In the genomic region with DNA sequence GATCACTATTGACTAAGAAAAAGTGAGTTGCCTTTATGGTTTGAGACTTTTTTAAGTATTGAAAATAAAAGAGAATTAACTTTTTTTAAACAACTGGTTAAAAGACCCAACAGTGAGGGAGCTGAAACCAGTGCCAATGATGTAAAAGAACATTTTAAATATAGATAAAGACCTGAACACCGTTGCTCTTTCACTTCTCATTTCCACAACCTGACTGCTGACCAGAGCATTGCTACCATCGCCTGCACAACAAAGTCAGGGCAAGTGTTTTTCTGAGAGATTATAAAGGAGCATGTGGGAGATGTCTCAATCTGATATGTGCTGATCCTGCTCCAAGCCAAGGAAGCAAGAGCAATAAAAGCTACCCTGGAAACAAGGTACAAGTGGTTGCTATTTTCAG, we compare ENCODE assay signal across 13 cellular contexts. TPM values are rescaled to one million over a fixed set of nuclear protein-coding genes. Genes with fewer than 3 reads are reported as not detected.
A peak's percentile ranks its signal among the peaks of the same experiment; 100 is the strongest.
DNase-seq lines count a peak whose midpoint lies in the region; ATAC-seq, FAIRE-seq and TF ChIP-seq lines count a peak whose summit lies in the region.
"Had no signal": no experiment of that assay in that cellular context is flagged by ENCODE, and none has a peak within 500 bp of the region (broad histone marks: within the 10 kb centered on the region; RNA-seq: fewer than 3 reads in every experiment).

No MANE protein-coding gene starts in this region.

- no peaks in the 10 kb centered on the region for H3K79me2 ChIP-seq in GM12878 (ENCODE audit: control insufficient read depth, insufficient read depth, low read length)

- no peak overlapping the region for H3K27ac Mint-ChIP-seq in activated T-helper 1 cell treated with anti-CD3 and anti-CD28 coated beads, Interleukin-12 subunit alpha, Interleukin-12 subunit beta, Interleukin-2, Interleukin-4 antibody, amounts not matched to agents 30 ng/mL and 10 ng/mL and 1 ng/mL, durations not matched to agents 14 hours and 24 hours and 36 hours
- H3K27ac Mint-ChIP-seq: mesothelial cell of epicardium, T-cell had no signal

- 0% methylated on average over 2 of the region's 2 CpGs for WGBS in GM12878 (ENCODE audit: insufficient coverage, insufficient replicate concordance, low lambda C conversion rate, missing lambda C conversion rate)
- 52 to 73% methylated on average over 2 of the region's 2 CpGs for WGBS in body of pancreas, 2 donors

- no peaks in the 10 kb centered on the region for H3K27me3 Mint-ChIP-seq in activated T-helper 1 cell treated with anti-CD3 and anti-CD28 coated beads, Interleukin-12 subunit alpha, Interleukin-12 subunit beta, Interleukin-2, Interleukin-4 antibody, amounts not matched to agents 30 ng/mL and 10 ng/mL and 1 ng/mL, durations not matched to agents 14 hours and 24 hours and 36 hours (ENCODE audit: insufficient read depth)
- H3K27me3 Mint-ChIP-seq: T-cell had no signal

- peak overlapping the region; percentile 3; the same call in 1 of the 2 replicates for H3K27ac ChIP-seq in GM12878 (ENCODE audit: control insufficient read depth, insufficient read depth)
- H3K27ac ChIP-seq in body of pancreas: no peak overlapping the region
- H3K27ac ChIP-seq: foreskin keratinocyte had no signal

- POLR2A ChIA-PET in GM12878 (lab: Charles Lee): interaction anchor here (0.6 to 1.8 kb wide), 3 partner anchors 32 to 444 kb away, joined by 3 to 4 read pairs (median 4); no protein-coding TSS in a partner anchor

- BruUV-seq in GM12878 (replicated peaks; lab: Mats Ljungman, UMichigan): no TSS peak

- peak overlapping the region; percentile 46 for H3K4me2 ChIP-seq in GM12878 (ENCODE audit: control insufficient read depth, insufficient read depth)

- H3K36me3 ChIP-seq in GM12878 (ENCODE audit: control insufficient read depth in 2 of 2, insufficient read depth in 2 of 2, low read length in 1 of 2) (no peaks in the 10 kb centered on the region), body of pancreas (replicated peaks in 1 of 2; ENCODE audit: insufficient read depth in 1 of 2, low read depth in 2 of 2) (no peaks in the 10 kb centered on the region)

- no peaks in the 10 kb centered on the region for H3K36me3 Mint-ChIP-seq in activated T-helper 1 cell treated with anti-CD3 and anti-CD28 coated beads, Interleukin-12 subunit alpha, Interleukin-12 subunit beta, Interleukin-2, Interleukin-4 antibody, amounts not matched to agents 30 ng/mL and 10 ng/mL and 1 ng/mL, durations not matched to agents 14 hours and 24 hours and 36 hours (ENCODE audit: low read depth)

- no peak overlapping the region for H2AFZ ChIP-seq in GM12878 (ENCODE audit: control insufficient read depth, low read depth, low read length)

- H3K27me3 ChIP-seq in GM12878 (replicated peaks in 1 of 2; ENCODE audit: control insufficient read depth in 2 of 2, insufficient read depth in 2 of 2, low read length in 1 of 2): no peaks in the 10 kb centered on the region
- H3K27me3 ChIP-seq in body of pancreas: no peaks in the 10 kb centered on the region
- H3K27me3 ChIP-seq: foreskin keratinocyte had no signal

- ATAC-seq in GM18861 (IDR thresholded peaks at IDR 0.05; ENCODE audit: unreplicated experiment) (peak; percentile 81), GM21528 (IDR thresholded peaks at IDR 0.05; ENCODE audit: low FRiP score, unreplicated experiment) (peak; percentile 95), HG03159 (IDR thresholded peaks at IDR 0.05; ENCODE audit: unreplicated experiment) (peak; percentile 91), GM12878 (peak; percentile 88), body of pancreas (no peak), Right ventricle myocardium inferior (no peak)
- ATAC-seq: foreskin keratinocyte, T-cell had no signal

- TF ChIP-seq RAD21 in GM12878 (IDR thresholded peaks at IDR 0.05; ENCODE audit: insufficient read depth, low read depth, low read length): peak; percentile 25; the same call in 1 of the 2 replicates

- H3K9ac ChIP-seq in GM12878 (ENCODE audit: control insufficient read depth, insufficient read depth, low read length): no peak overlapping the region

- CTCF ChIA-PET in GM12878 (lab: Yijun Ruan, JAX): interaction anchor here (0.6 to 1.7 kb wide), 6 partner anchors 19 to 433 kb away, joined by 3 to 5 read pairs (median 4); no protein-coding TSS in a partner anchor

- SMC1A ChIA-PET in GM12878 (lab: Charles Lee; ENCODE audit: uncharacterized antibody, unreplicated experiment): interaction anchor here (0.7 to 3.9 kb wide), 10 partner anchors 9 to 428 kb away, joined by 3 to 39 read pairs (median 3); a partner anchor contains a TSS

- TF ChIP-seq POLR2A in GM12878 (IDR thresholded peaks at IDR 0.05; ENCODE audit: low read depth, low read length) (no peak), body of pancreas (IDR thresholded peaks at IDR 0.05) (no peak)

- H3K9me3 ChIP-seq in GM12878 (replicated peaks; ENCODE audit: control insufficient read depth, insufficient read depth, low read length) (no peaks in the 10 kb centered on the region), body of pancreas (no peaks in the 10 kb centered on the region)

- in situ Hi-C loops in GM12878 (cut with MboI): no loop called here

- peaks cover 7% of the 10 kb centered on the region for H3K4me1 Mint-ChIP-seq in activated T-helper 1 cell treated with anti-CD3 and anti-CD28 coated beads, Interleukin-12 subunit alpha, Interleukin-12 subunit beta, Interleukin-2, Interleukin-4 antibody, amounts not matched to agents 30 ng/mL and 10 ng/mL and 1 ng/mL, durations not matched to agents 14 hours and 24 hours and 36 hours (ENCODE audit: low read depth)

- FAIRE-seq in GM12878 (lab: Jason Lieb, UNC): no peak

- no peak for TF ChIP-seq CTCF in GM12878 (IDR thresholded peaks at IDR 0.05 in 2 of 3, conservative IDR thresholded peaks at IDR 0.05 in 1 of 3; ENCODE audit: control insufficient read depth in 2 of 3, extremely low read depth in 1 of 3, insufficient read depth in 1 of 3, low read depth in 3 of 3, low read length in 3 of 3)
- no peak for TF ChIP-seq CTCF in body of pancreas (IDR thresholded peaks at IDR 0.05)

- no peak overlapping the region for H3K4me3 Mint-ChIP-seq in activated T-helper 1 cell treated with anti-CD3 and anti-CD28 coated beads, Interleukin-12 subunit alpha, Interleukin-12 subunit beta, Interleukin-2, Interleukin-4 antibody, amounts not matched to agents 30 ng/mL and 10 ng/mL and 1 ng/mL, durations not matched to agents 14 hours and 24 hours and 36 hours
- H3K4me3 Mint-ChIP-seq: mesothelial cell of epicardium, T-cell had no signal

- TF ChIP-seq EP300 in GM12878 (IDR thresholded peaks at IDR 0.05; ENCODE audit: borderline replicate concordance in 1 of 2, control insufficient read depth in 1 of 2, low read depth in 2 of 2, low read length in 2 of 2): peak; percentile 49 to 72; a peak in 2 of 4 replicates

- H3K4me3 ChIP-seq in GM12878 (peak overlapping the region; percentile 28; the same call in 1 of the 2 replicates), body of pancreas (no peak overlapping the region)

- no peaks in the 10 kb centered on the region for H3K9me3 Mint-ChIP-seq in activated T-helper 1 cell treated with anti-CD3 and anti-CD28 coated beads, Interleukin-12 subunit alpha, Interleukin-12 subunit beta, Interleukin-2, Interleukin-4 antibody, amounts not matched to agents 30 ng/mL and 10 ng/mL and 1 ng/mL, durations not matched to agents 14 hours and 24 hours and 36 hours
- H3K9me3 Mint-ChIP-seq: T-cell had no signal

- DNase-seq in GM12878 (ENCODE audit: low read depth, low spot score) (peak; percentile 40), body of pancreas (no peak), Right ventricle myocardium inferior (ENCODE audit: missing footprints) (no peak), NCI-H82 (lab: John Stamatoyannopoulos, UW) (no peak)
- DNase-seq in activated T-helper 1 cell treated with anti-CD3 and anti-CD28 coated beads, Interleukin-12 subunit alpha, Interleukin-12 subunit beta, Interleukin-2, Interleukin-4 antibody, amounts not matched to agents 30 ng/mL and 10 ng/mL and 1 ng/mL, durations not matched to agents 14 hours and 24 hours and 36 hours (ENCODE audit: low spot score): no peak
- DNase-seq: DMS153, foreskin keratinocyte, NCI-H2171 treated with DMSO at 0.1 percent for 48 hours, T-cell had no signal

- H3K4me1 ChIP-seq in GM12878 (ENCODE audit: control insufficient read depth, insufficient read depth, low read length) (peaks cover 25% of the 10 kb centered on the region), body of pancreas (peaks cover 14% of the 10 kb centered on the region)
- H3K4me1 ChIP-seq: foreskin keratinocyte had no signal

- RAD21 ChIA-PET in GM12878 (lab: Charles Lee; ENCODE audit: unreplicated experiment): interaction anchor here (1.1 to 1.7 kb wide), 3 partner anchors 19 to 32 kb away, joined by 3 to 5 read pairs (median 3); no protein-coding TSS in a partner anchor

- intact Hi-C loops in GM12878 (cut with micrococcal nuclease; ENCODE audit: unreplicated experiment) (loop anchor here (1.0 kb wide), 1 partner anchor 34 kb away; no protein-coding TSS in a partner anchor), body of pancreas (cut with DNase I) (no loop called here), Right ventricle myocardium inferior (cut with DNase I) (no loop called here)
- intact Hi-C loops in activated T-helper 1 cell treated with anti-CD3 and anti-CD28 coated beads, Interleukin-12 subunit alpha, Interleukin-12 subunit beta, Interleukin-2, Interleukin-4 antibody, amounts not matched to agents 30 ng/mL and 10 ng/mL and 1 ng/mL, durations not matched to agents 14 hours and 24 hours and 36 hours (cut with micrococcal nuclease): no loop called here

- no peaks in the 10 kb centered on the region for H4K20me1 ChIP-seq in GM12878 (ENCODE audit: control insufficient read depth, insufficient read depth)

RNA-seq across cellular contexts. Expression of a gene that starts 34.7 kb away (rescaled TPM):
- 81.6 and 86.6 TPM in 2 replicates for total RNA-seq in GM12878 (2013; cell fraction: nucleolus; rRNA removed)
- total RNA-seq in GM12878 (2014; rRNA removed) (13.4 and 22.1 TPM in 2 replicates), GM12878 (2014; rRNA removed; fragmentation: Illumina TruSeq; extraction: Trizol) (17.3 and 28.8 TPM in 2 replicates), GM12878 (2021) (14.3 and 22.3 TPM in 2 replicates), body of pancreas (10 to 100 TPM; 10.5 to 17.4 TPM), Right ventricle myocardium inferior (14.3 TPM)
- 8.7 TPM for polyA plus RNA-seq in GM12878 (2011; ENCODE audit: low read depth)
- polyA plus RNA-seq in GM12878 (2011; rRNA removed) (13.1 and 17.1 TPM in 2 replicates), GM12878 (2014; fragmentation: Illumina TruSeq; extraction: Trizol) (13.8 and 17.8 TPM in 2 replicates), GM12878 (2014; fragmentation: Nextera tagmentation; extraction: Ambion mirVana) (10 to 100 TPM; 41.8 to 46.3 TPM), GM12878 (2014; rRNA removed) (10.2 and 12.6 TPM in 2 replicates), GM12878 (2016; fragmentation: Nextera tagmentation; extraction: Ambion mirVana) (10 to 100 TPM; 15.8 to 22.0 TPM)
- polyA plus RNA-seq in GM12878 (2011; cell fraction: cytosol; rRNA removed): 8.1 and 10.0 TPM in 2 replicates
- polyA plus RNA-seq in GM12878 (2011; cell fraction: nucleus; rRNA removed): 18.2 and 19.2 TPM in 2 replicates
- 8.1 and 10.5 TPM in 2 replicates for polyA plus RNA-seq in GM12878 (2012)
- polyA minus RNA-seq in GM12878 (2011; rRNA and poly(A)+ RNA removed): 19.7 and 23.4 TPM in 2 replicates
- polyA minus RNA-seq in GM12878 (2011; cell fraction: cytosol; rRNA and poly(A)+ RNA removed): 3.3 and 3.6 TPM in 2 replicates
- 51.5 and 71.6 TPM in 2 replicates for polyA minus RNA-seq in GM12878 (2011; cell fraction: nucleus; rRNA and poly(A)+ RNA removed)
- 11.3 and 16.0 TPM in 2 replicates for total RNA-seq in activated T-helper 1 cell treated with anti-CD3 and anti-CD28 coated beads, Interleukin-12 subunit alpha, Interleukin-12 subunit beta, Interleukin-2, Interleukin-4 antibody, amounts not matched to agents 30 ng/mL and 10 ng/mL and 1 ng/mL, durations not matched to agents 14 hours and 24 hours and 36 hours

Comparison
In these comparisons a context has a peak if more than half of its experiments do, and no peak if none do; other contexts are left out.
1. ATAC-seq: peak in GM18861 (single experiment), GM21528 (single experiment), HG03159 (single experiment) and GM12878 (single experiment); none in body of pancreas (single experiment) and Right ventricle myocardium inferior (single experiment).